ENCODE assay signal across 18 cellular contexts in genomic region chr7:91514591-91514990, GRCh38.
DNase-seq lines count a peak whose midpoint lies in the region; TF ChIP-seq lines count a peak whose summit lies in the region.
"Had no signal": no experiment of that assay in that cellular context is flagged by ENCODE, and none has a peak within 500 bp of the region (broad histone marks: within the 10 kb centered on the region; RNA-seq: fewer than 3 reads in every experiment).

No MANE protein-coding gene starts in this region.

- TF ChIP-seq CTCF in foreskin fibroblast (IDR thresholded peaks at IDR 0.05; ENCODE audit: low read depth, low read length): no peak

- H3K4me3 ChIP-seq in foreskin fibroblast (ENCODE audit: low read depth in 1 of 2, low read length in 2 of 2): no peak overlapping the region
- H3K4me3 ChIP-seq: BLaER1, GM12878 had no signal

- DNase-seq in NCI-H2171 treated with DMSO at 0.1 percent for 48 hours (lab: John Stamatoyannopoulos, UW): peak; percentile 73
- no peak for DNase-seq in NCI-H2171 (lab: John Stamatoyannopoulos, UW)
- DNase-seq in G401 (ENCODE audit: low spot score): peak; percentile 64
- DNase-seq in SK-N-DZ (ENCODE audit: low spot score): peak; percentile 28
- DNase-seq in foreskin fibroblast: no peak
- DNase-seq in activated effector memory CD4-positive, alpha-beta T cell treated with anti-CD3 and anti-CD28 coated beads, Interleukin-2, amount 50 U/mL, for 16 hours: no peak
- no peak for DNase-seq in SKM-1 treated with dmso at 0.1 percent for 144 hours (lab: John Stamatoyannopoulos, UW; ENCODE audit: unreplicated experiment)
- DNase-seq: 8988T; ACHN; BE2C; Caco-2; Calu3; CD4-positive, alpha-beta T cell; CD8-positive, alpha-beta T cell; DMS79 treated with DMSO at 0.1 percent for 48 hours; GDM1 had no signal

- in situ Hi-C loops in G401 (cut with HindIII; ENCODE audit: low sequenced_read_pairs): no loop called here

Comparison
In these comparisons a context has a peak if more than half of its experiments do, and no peak if none do; other contexts are left out.
1. DNase-seq: peak in NCI-H2171 treated with DMSO at 0.1 percent for 48 hours (single experiment), G401 (single experiment) and SK-N-DZ (single experiment); none in NCI-H2171 (single experiment), foreskin fibroblast (0 of 2), activated effector memory CD4-positive, alpha-beta T cell treated with anti-CD3 and anti-CD28 coated beads, Interleukin-2, amount 50 U/mL, for 16 hours (single experiment) and SKM-1 treated with dmso at 0.1 percent for 144 hours (single experiment).